In the genomic region with DNA sequence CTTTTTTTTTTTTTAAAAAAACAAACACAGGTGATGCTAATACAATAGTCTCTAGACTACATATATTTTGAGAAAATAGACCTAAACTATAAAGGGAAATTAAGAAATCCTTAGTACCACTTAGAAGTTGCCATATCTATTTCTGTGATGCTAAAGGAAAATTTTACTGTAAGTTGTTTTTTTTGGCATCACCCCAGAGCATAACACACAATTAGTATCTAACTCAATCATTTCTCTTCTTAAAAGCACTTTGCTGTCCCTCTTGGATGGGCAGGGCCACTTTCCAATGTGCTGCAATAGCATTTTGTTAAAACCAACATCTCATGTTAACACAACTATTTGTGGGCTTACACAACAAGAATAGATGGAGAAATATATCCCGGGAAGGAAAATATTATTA, we compare ENCODE assay signal across 11 cellular contexts.
"Had no signal": no experiment of that assay in that cellular context is flagged by ENCODE, and none has a peak within 500 bp of the region (broad histone marks: within the 10 kb centered on the region; RNA-seq: fewer than 3 reads in every experiment).

No MANE protein-coding gene starts in this region.

- ATAC-seq: GM23338, HCT116 had no signal

- H2AFZ ChIP-seq: GM23248 had no signal

- H3K9ac ChIP-seq: GM23248 had no signal

- H3K27ac Mint-ChIP-seq: GM23338, HFFc6 had no signal

- H3K4me2 ChIP-seq: GM23338 had no signal

- H3K9me3 Mint-ChIP-seq: GM23338, H9, HFFc6 had no signal

- H3K27ac ChIP-seq: GM23248 had no signal

- H3K4me1 ChIP-seq: HAP-1 had no signal

- H3K36me3 ChIP-seq: HAP-1 had no signal

- H3K4me3 ChIP-seq: GM23248, GM23338, HAP-1 had no signal

- H3K4me1 Mint-ChIP-seq: GM23338, H9 had no signal

- DNase-seq: GM23248, GOT3, H7, H9, HCEC 1CT, HFFc6 had no signal

- H3K9me3 ChIP-seq: HAP-1 had no signal

- FAIRE-seq: H1, H54 had no signal

- H3K4me3 Mint-ChIP-seq: GM23338, H9, HFFc6 had no signal
